Comparison of ENCODE assay signal across 9 cellular contexts in the genomic region with DNA sequence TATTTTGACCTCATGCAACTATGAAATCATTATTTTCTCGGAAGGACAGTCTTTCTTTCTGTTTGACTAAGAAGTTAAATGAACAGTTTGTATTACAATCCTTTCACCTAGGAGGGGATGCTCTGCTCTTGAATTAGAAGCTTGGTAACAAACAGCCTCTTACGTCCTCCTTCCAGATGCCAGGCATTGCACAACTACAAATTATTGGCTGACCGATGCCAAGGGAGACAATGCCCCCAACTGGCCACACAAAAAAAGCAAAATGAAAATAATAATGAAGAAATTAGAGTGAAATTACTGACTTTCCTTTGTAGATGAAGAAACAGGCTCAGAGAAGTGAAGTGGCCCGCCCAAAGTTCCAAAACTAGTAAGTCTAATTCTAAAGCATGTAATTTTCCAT.
A peak's percentile ranks its signal among the peaks of the same experiment; 100 is the strongest.
DNase-seq lines count a peak whose midpoint lies in the region; ATAC-seq, FAIRE-seq and TF ChIP-seq lines count a peak whose summit lies in the region.
"Had no signal": no experiment of that assay in that cellular context is flagged by ENCODE, and none has a peak within 500 bp of the region (broad histone marks: within the 10 kb centered on the region; RNA-seq: fewer than 3 reads in every experiment).

No MANE protein-coding gene starts in this region.

- no peak overlapping the region for H3K27ac Mint-ChIP-seq in chondrocyte (ENCODE audit: unreplicated experiment)

- TF ChIP-seq CTCF in GM10266 (IDR thresholded peaks at IDR 0.05; ENCODE audit: control insufficient read depth, insufficient read depth, low read depth, missing control alignments) (peak; percentile 31), chondrocyte (IDR thresholded peaks at IDR 0.05) (peak; percentile 78)

- H3K4me1 Mint-ChIP-seq in chondrocyte (ENCODE audit: low read depth): no peaks in the 10 kb centered on the region

- peaks cover 27% of the 10 kb centered on the region for H3K27me3 Mint-ChIP-seq in chondrocyte (ENCODE audit: low read depth)

- H3K9me3 Mint-ChIP-seq in chondrocyte (ENCODE audit: low read depth): no peaks in the 10 kb centered on the region

- no peak for ATAC-seq in HG02852 (IDR thresholded peaks at IDR 0.05; ENCODE audit: unreplicated experiment)

- H3K36me3 Mint-ChIP-seq in chondrocyte (ENCODE audit: low read depth): no peaks in the 10 kb centered on the region

- TF ChIP-seq POLR2A in GM12891 (IDR thresholded peaks at IDR 0.05; ENCODE audit: low read depth, low read length): no peak

- DNase-seq in GM10266 (ENCODE audit: extremely low spot score) (no peak), NCI-H460 (ENCODE audit: extremely low read depth, low read depth) (peak; percentile 19), chondrocyte (ENCODE audit: low spot score) (no peak), myocyte (ENCODE audit: low read depth) (peak; percentile 31), DMS114 treated with DMSO at 0.1 percent for 48 hours (lab: John Stamatoyannopoulos, UW; ENCODE audit: unreplicated experiment) (no peak), NK-92 (lab: John Stamatoyannopoulos, UW; ENCODE audit: unreplicated experiment) (no peak), GM12891 (ENCODE audit: insufficient read length, low spot score) (no peak)
- DNase-seq: spleen had no signal

- no peak for FAIRE-seq in GM12891 (lab: Jason Lieb, UNC)

- no peak overlapping the region for H3K4me3 Mint-ChIP-seq in chondrocyte (ENCODE audit: unreplicated experiment)

TF ChIP-seq in GM12891, 5 proteins besides CTCF, POLR2A, EP300 and RAD21:
- no peak for TF ChIP-seq POLR2AphosphoS5 (IDR thresholded peaks at IDR 0.05; ENCODE audit: low read depth, low read length)
- TF ChIP-seq POU2F2 (IDR thresholded peaks at IDR 0.05; ENCODE audit: low read depth, low read length): no peak
- TF ChIP-seq PAX5 (IDR thresholded peaks at IDR 0.05; ENCODE audit: insufficient read depth, low read length, severe bottlenecking): no peak
- TF ChIP-seq SPI1 (IDR thresholded peaks at IDR 0.05; ENCODE audit: low read depth, low read length): no peak
- TF ChIP-seq TAF1 (IDR thresholded peaks at IDR 0.05; ENCODE audit: low read depth, low read length): no peak

Comparison
In these comparisons a context has a peak if more than half of its experiments do, and no peak if none do; other contexts are left out.
1. DNase-seq: peak in NCI-H460 (single experiment) and myocyte (single experiment); none in GM10266 (single experiment), chondrocyte (single experiment), DMS114 treated with DMSO at 0.1 percent for 48 hours (single experiment), NK-92 (single experiment) and GM12891 (single experiment).